30 cellular contexts compared by ENCODE assay signal in the genomic region with DNA sequence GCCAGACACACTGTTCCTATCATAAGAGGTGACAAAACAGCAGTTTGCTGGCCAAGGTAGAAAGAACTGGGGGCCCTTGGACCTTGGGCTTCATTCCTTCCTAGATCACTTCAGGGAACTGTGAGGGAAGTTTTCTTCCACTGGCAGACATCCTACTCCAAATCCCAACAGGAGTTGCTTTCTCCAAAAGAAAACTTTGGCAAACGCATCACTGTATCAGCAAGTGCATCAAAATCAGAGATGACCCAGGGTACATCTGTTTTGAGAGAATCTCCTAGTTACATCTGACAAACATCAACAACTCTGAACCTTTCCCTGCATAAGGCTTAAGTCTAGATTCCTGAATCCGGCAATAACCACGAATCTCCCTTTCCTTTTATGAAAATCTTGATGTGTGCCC.
"Had no signal": no experiment of that assay in that cellular context is flagged by ENCODE, and none has a peak within 500 bp of the region (broad histone marks: within the 10 kb centered on the region; RNA-seq: fewer than 3 reads in every experiment).

No MANE protein-coding gene starts in this region.

- H3K79me2 ChIP-seq: parathyroid adenoma had no signal

- H3K4me3 Mint-ChIP-seq: naive thymus-derived CD8-positive, alpha-beta T cell; natural killer cell treated with Interleukin-12 subunit alpha and Interleukin-12 subunit beta and Interleukin-15 and Interleukin-18, amount 100 ng/mL, for 72 hours; nephron progenitor cell; neural progenitor cell; stimulated activated memory B cell treated with anti-CD40 and anti-IgM and Interleukin-4, amounts not matched to agents 10 μg/mL and 1 μg/mL and 100 μg/mL, for 72 hours; stimulated activated naive CD8-positive, alpha-beta T cell treated with anti-CD3 and anti-CD28 coated beads, Interleukin-15, amount 100 ng/mL, for 72 hours had no signal

- H3K27ac Mint-ChIP-seq: naive thymus-derived CD8-positive, alpha-beta T cell; natural killer cell treated with Interleukin-12 subunit alpha and Interleukin-12 subunit beta and Interleukin-15 and Interleukin-18, amount 100 ng/mL, for 72 hours; nephron progenitor cell; neural progenitor cell; progenitor cell of endocrine pancreas; stimulated activated memory B cell treated with anti-CD40 and anti-IgM and Interleukin-4, amounts not matched to agents 10 μg/mL and 1 μg/mL and 100 μg/mL, for 72 hours; stimulated activated naive CD8-positive, alpha-beta T cell treated with anti-CD3 and anti-CD28 coated beads, Interleukin-15, amount 100 ng/mL, for 72 hours had no signal

- H3K4me2 ChIP-seq: neural progenitor cell, smooth muscle cell had no signal

- H3K36me3 ChIP-seq: neural progenitor cell, ovary, right lobe of liver, spleen, suprapubic skin, tibial artery, upper lobe of left lung, vagina had no signal

- H2AFZ ChIP-seq: neural progenitor cell, parathyroid adenoma had no signal

- H3K9ac ChIP-seq: neural progenitor cell, parathyroid adenoma had no signal

- DNase-seq: naive thymus-derived CD8-positive, alpha-beta T cell; nephron progenitor cell; occipital lobe; ovary; posterior cingulate gyrus; psoas muscle; right cardiac atrium; right lobe of liver; spleen; stimulated activated CD4-positive, alpha-beta T cell treated with anti-CD3 and anti-CD28 coated beads, Interleukin-12 subunit alpha, Interleukin-12 subunit beta, amount 100 ng/mL, for 4 hours; stimulated activated CD4-positive, alpha-beta T cell treated with anti-CD3 and anti-CD28 coated beads, Interleukin-1b, Interleukin-23, amount 100 ng/mL, for 48 hours; stimulated activated CD4-positive, alpha-beta T cell treated with anti-CD3 and anti-CD28 coated beads, Interleukin-4, amount 100 ng/mL, for 1 hour; stimulated activated CD4-positive, alpha-beta T cell treated with anti-CD3 and anti-CD28 coated beads, Interleukin-4, amount 100 ng/mL, for 4 hours; stimulated activated CD8-positive, alpha-beta memory T cell treated with anti-CD3 and anti-CD28 coated beads, Interleukin-4, amount 100 ng/mL, for 48 hours; stimulated activated naive CD4-positive, alpha-beta T cell; stimulated activated naive CD8-positive, alpha-beta T cell treated with anti-CD3 and anti-CD28 coated beads, Interleukin-15, amount 100 ng/mL, for 72 hours; stimulated activated naive CD8-positive, alpha-beta T cell treated with anti-CD3 and anti-CD28 coated beads, Interleukin-15, Interleukin-2, amounts not matched to agents 100 U/mL and 50 U/mL, for 24 hours; substantia nigra; testis; tibial artery; upper lobe of left lung had no signal

- H3K4me3 ChIP-seq: neural progenitor cell, ovary, psoas muscle, right lobe of liver, skin epidermis, smooth muscle cell, spleen, suprapubic skin, testis, tibial artery, upper lobe of left lung, vagina had no signal

- H3K4me1 Mint-ChIP-seq: naive thymus-derived CD8-positive, alpha-beta T cell; stimulated activated memory B cell treated with anti-CD40 and anti-IgM and Interleukin-4, amounts not matched to agents 10 μg/mL and 1 μg/mL and 100 μg/mL, for 72 hours; stimulated activated naive CD8-positive, alpha-beta T cell treated with anti-CD3 and anti-CD28 coated beads, Interleukin-15, amount 100 ng/mL, for 72 hours had no signal

- H3K27me3 ChIP-seq: neural progenitor cell, ovary, right lobe of liver, suprapubic skin, testis, tibial artery, upper lobe of left lung, vagina had no signal

- H3K9me3 Mint-ChIP-seq: nephron progenitor cell; neural progenitor cell; stimulated activated naive CD8-positive, alpha-beta T cell treated with anti-CD3 and anti-CD28 coated beads, Interleukin-15, amount 100 ng/mL, for 72 hours had no signal

- H3K4me1 ChIP-seq: neural progenitor cell, parathyroid adenoma, psoas muscle, right lobe of liver, spleen, vagina had no signal

- H3K27me3 Mint-ChIP-seq: stimulated activated memory B cell treated with anti-CD40 and anti-IgM and Interleukin-4, amounts not matched to agents 10 μg/mL and 1 μg/mL and 100 μg/mL, for 72 hours had no signal

- H3K27ac ChIP-seq: neural progenitor cell, ovary, parathyroid adenoma, psoas muscle, right lobe of liver, spleen, suprapubic skin, testis, tibial artery, upper lobe of left lung, vagina had no signal

- ATAC-seq: naive thymus-derived CD8-positive, alpha-beta T cell; natural killer cell treated with Interleukin-12 subunit alpha and Interleukin-12 subunit beta and Interleukin-15 and Interleukin-18, amount 100 ng/mL, for 72 hours; psoas muscle; right cardiac atrium; right lobe of liver; stimulated activated memory B cell treated with anti-CD40 and anti-IgM and Interleukin-4, amounts not matched to agents 10 μg/mL and 1 μg/mL and 100 μg/mL, for 72 hours; stimulated activated naive CD8-positive, alpha-beta T cell treated with anti-CD3 and anti-CD28 coated beads, Interleukin-15, amount 100 ng/mL, for 72 hours; stimulated activated naive CD8-positive, alpha-beta T cell treated with anti-CD3 and anti-CD28 coated beads, Interleukin-15, Interleukin-2, amounts not matched to agents 100 U/mL and 50 U/mL, for 24 hours had no signal

- H3K36me3 Mint-ChIP-seq: naive thymus-derived CD8-positive, alpha-beta T cell; natural killer cell treated with Interleukin-12 subunit alpha and Interleukin-12 subunit beta and Interleukin-15 and Interleukin-18, amount 100 ng/mL, for 72 hours; neural progenitor cell; stimulated activated memory B cell treated with anti-CD40 and anti-IgM and Interleukin-4, amounts not matched to agents 10 μg/mL and 1 μg/mL and 100 μg/mL, for 72 hours had no signal

- H3K9me3 ChIP-seq: ovary, psoas muscle, right lobe of liver, spleen, suprapubic skin, testis, tibial artery, upper lobe of left lung, vagina had no signal
